ENCODE assay signal across 24 cellular contexts in genomic region chr15:69359724-69360123, GRCh38. TPM values are rescaled to one million over a fixed set of nuclear protein-coding genes. Genes with fewer than 3 reads are reported as not detected.
A peak's percentile ranks its signal among the peaks of the same experiment; 100 is the strongest.
DNase-seq lines count a peak whose midpoint lies in the region; ATAC-seq and TF ChIP-seq lines count a peak whose summit lies in the region.
"Had no signal": no experiment of that assay in that cellular context is flagged by ENCODE, and none has a peak within 500 bp of the region (broad histone marks: within the 10 kb centered on the region; RNA-seq: fewer than 3 reads in every experiment).

No MANE protein-coding gene starts in this region.

- no peak overlapping the region for H3K27ac Mint-ChIP-seq in WTC11
- H3K27ac Mint-ChIP-seq: activated CD8-positive, alpha-beta T cell treated with anti-CD3 and anti-CD28 coated beads for 36 hours; activated naive CD8-positive, alpha-beta T cell treated with anti-CD3 and anti-CD28 coated beads, Interleukin-2, amount 50 U/mL, for 24 hours; activated T-helper 1 cell treated with anti-CD3 and anti-CD28 coated beads, Interleukin-12 subunit alpha, Interleukin-12 subunit beta, Interleukin-2, Interleukin-4 antibody, amounts not matched to agents 30 ng/mL and 10 ng/mL and 1 ng/mL, durations not matched to agents 14 hours and 24 hours and 36 hours; effector memory CD8-positive, alpha-beta T cell; IgD-negative memory B cell had no signal

- no peak overlapping the region for H2BK12ac ChIP-seq in neuronal stem cell (ENCODE audit: low read length)

- H3F3A ChIP-seq in GM23248 (ENCODE audit: insufficient read depth): no peaks in the 10 kb centered on the region

- peaks cover 16% of the 10 kb centered on the region for H3K4me1 Mint-ChIP-seq in WTC11
- H3K4me1 Mint-ChIP-seq: activated naive CD8-positive, alpha-beta T cell treated with anti-CD3 and anti-CD28 coated beads, Interleukin-2, amount 50 U/mL, for 24 hours; IgD-negative memory B cell had no signal

- H3K4me3 ChIP-seq in GM23248 (no peak overlapping the region), fibroblast of pulmonary artery (replicated peaks; ENCODE audit: low read depth, low read length) (no peak overlapping the region), neuronal stem cell (ENCODE audit: low read length in 2 of 2) (no peak overlapping the region)

- peak overlapping the region; percentile 65 for H3K18ac ChIP-seq in neuronal stem cell (ENCODE audit: low read length)

- H2AFZ ChIP-seq in GM23248 (no peak overlapping the region), neuronal stem cell (ENCODE audit: low read length) (no peak overlapping the region)

- no peak overlapping the region for H3K23ac ChIP-seq in neuronal stem cell (ENCODE audit: low read depth, low read length, poor library complexity)

- peaks cover 5% of the 10 kb centered on the region for H3K9me3 Mint-ChIP-seq in WTC11
- H3K9me3 Mint-ChIP-seq: activated CD8-positive, alpha-beta T cell treated with anti-CD3 and anti-CD28 coated beads for 36 hours; activated naive CD8-positive, alpha-beta T cell treated with anti-CD3 and anti-CD28 coated beads, Interleukin-2, amount 50 U/mL, for 24 hours; activated T-helper 1 cell treated with anti-CD3 and anti-CD28 coated beads, Interleukin-12 subunit alpha, Interleukin-12 subunit beta, Interleukin-2, Interleukin-4 antibody, amounts not matched to agents 30 ng/mL and 10 ng/mL and 1 ng/mL, durations not matched to agents 14 hours and 24 hours and 36 hours; effector memory CD8-positive, alpha-beta T cell had no signal

- H3K4me2 ChIP-seq in GM23248 (ENCODE audit: unreplicated experiment) (no peak overlapping the region), neuronal stem cell (ENCODE audit: insufficient read depth, low read length, poor library complexity, severe bottlenecking) (no peak overlapping the region)

- no peaks in the 10 kb centered on the region; the same call in 1 of the 2 replicates for H3K4me1 ChIP-seq in GM23248 (ENCODE audit: insufficient read depth)
- peaks cover 4 to 10% of the 10 kb centered on the region in 2 donors for H3K4me1 ChIP-seq in neuronal stem cell (ENCODE audit: control insufficient read depth in 2 of 2, insufficient read depth in 1 of 2, low read depth in 1 of 2, low read length in 2 of 2)

- H3K27ac ChIP-seq in GM23248: no peak overlapping the region
- no peak overlapping the region for H3K27ac ChIP-seq in neuronal stem cell (replicated peaks; ENCODE audit: low read length)
- H3K27ac ChIP-seq: VCaP had no signal

- no peaks in the 10 kb centered on the region for H3K79me1 ChIP-seq in neuronal stem cell (ENCODE audit: low read depth, low read length)

- no peak overlapping the region for H2BK120ac ChIP-seq in neuronal stem cell (ENCODE audit: low read depth, low read length)

- H3K9me3 ChIP-seq in GM23248 (ENCODE audit: low read depth) (no peaks in the 10 kb centered on the region), neuronal stem cell (replicated peaks in 1 of 2; ENCODE audit: control insufficient read depth in 2 of 2, insufficient read depth in 1 of 2, low read depth in 1 of 2, low read length in 2 of 2) (no peaks in the 10 kb centered on the region)

- no peak overlapping the region for H2BK15ac ChIP-seq in neuronal stem cell (ENCODE audit: low read length)

- ATAC-seq in WTC11 (peak; percentile 56; the same call in 1 of the 2 replicates), GM21381 (IDR thresholded peaks at IDR 0.05; ENCODE audit: unreplicated experiment) (no peak)
- ATAC-seq: activated CD8-positive, alpha-beta T cell treated with anti-CD3 and anti-CD28 coated beads for 36 hours; activated naive CD8-positive, alpha-beta T cell treated with anti-CD3 and anti-CD28 coated beads, Interleukin-2, amount 50 U/mL, for 24 hours; effector memory CD8-positive, alpha-beta T cell; Panc1 had no signal

- DNase-seq in GM23248 (peak; percentile 18), WTC11 (ENCODE audit: low spot score) (no peak), fibroblast of pulmonary artery (ENCODE audit: low read depth) (peak; percentile 20), neuronal stem cell (ENCODE audit: low spot score) (no peak), HEK293T (ENCODE audit: extremely low spot score) (no peak), DMS 273 (lab: John Stamatoyannopoulos, UW; ENCODE audit: unreplicated experiment) (no peak)
- DNase-seq in stimulated activated naive CD4-positive, alpha-beta T cell (lab: John Stamatoyannopoulos, UW): no peak
- DNase-seq: activated CD8-positive, alpha-beta T cell treated with anti-CD3 and anti-CD28 coated beads for 36 hours; activated naive CD8-positive, alpha-beta T cell treated with anti-CD3 and anti-CD28 coated beads, Interleukin-2, amount 50 U/mL, for 24 hours; AML-193; Calu3; central memory CD4-positive, alpha-beta T cell; effector memory CD8-positive, alpha-beta T cell; midbrain; NCI-H1048; NCI-H2081 treated with DMSO at 0.1 percent for 48 hours; NCI-H526; stimulated activated CD4-positive, alpha-beta T cell treated with anti-CD3 and anti-CD28 coated beads, Interleukin-4, amount 100 ng/mL, for 1 hour; stimulated activated CD8-positive, alpha-beta memory T cell treated with anti-CD3 and anti-CD28 coated beads, Interleukin-4, amount 100 ng/mL, for 48 hours had no signal

- H3K36me3 Mint-ChIP-seq in WTC11: no peaks in the 10 kb centered on the region
- H3K36me3 Mint-ChIP-seq: IgD-negative memory B cell had no signal

- H2AK5ac ChIP-seq in neuronal stem cell (ENCODE audit: low read depth, low read length): no peak overlapping the region

- no peak overlapping the region for H2BK5ac ChIP-seq in neuronal stem cell (ENCODE audit: low read length)

- H3K27me3 ChIP-seq in GM23248 (replicated peaks; ENCODE audit: insufficient read depth) (no peaks in the 10 kb centered on the region), neuronal stem cell (ENCODE audit: control insufficient read depth in 3 of 3, insufficient read depth in 3 of 3, low read depth in 1 of 3, low read length in 3 of 3) (peaks cover 0 to 3% (median 0%) of the 10 kb centered on the region in 3 experiments)

- no peak overlapping the region for H3K9ac ChIP-seq in GM23248
- H3K9ac ChIP-seq in neuronal stem cell (ENCODE audit: low read depth, low read length, poor library complexity): no peak overlapping the region

- no peaks in the 10 kb centered on the region for H3K27me3 Mint-ChIP-seq in WTC11 (ENCODE audit: low read depth)
- H3K27me3 Mint-ChIP-seq: activated CD8-positive, alpha-beta T cell treated with anti-CD3 and anti-CD28 coated beads for 36 hours had no signal

- WGBS in GM23248 (ENCODE audit: low coverage in 1 of 2, low lambda C conversion rate in 2 of 2, missing lambda C conversion rate in 2 of 2), 2 experiments: 92 to 100% methylated on average over 3 of the region's 3 CpGs
- no CpG with 5 or more reads among the region's 3 CpGs for WGBS in neuronal stem cell (ENCODE audit: extremely low coverage in 2 of 2, insufficient read length in 2 of 2, insufficient replicate concordance in 1 of 2), 2 donors

- H4K91ac ChIP-seq in neuronal stem cell (ENCODE audit: low read depth, low read length, poor library complexity): peak overlapping the region; percentile 31

- no peaks in the 10 kb centered on the region for H4K20me1 ChIP-seq in GM23248 (ENCODE audit: insufficient read depth)

- CTCF ChIA-PET in WTC11 (lab: Charles Lee) (interaction anchor here (0.7 to 1.3 kb wide), 2 partner anchors 42 to 60 kb away, joined by 3 read pairs; no protein-coding TSS in a partner anchor), HEK293T (lab: Yijun Ruan, JAX) (interaction anchor here (0.6 to 0.9 kb wide), 2 partner anchors 16 to 27 kb away, joined by 3 to 9 read pairs; no protein-coding TSS in a partner anchor)

- no peak overlapping the region for H3K4ac ChIP-seq in neuronal stem cell (ENCODE audit: low read length)

- H3K79me2 ChIP-seq in GM23248 (ENCODE audit: insufficient read depth): no peaks in the 10 kb centered on the region

- H3K9me2 ChIP-seq in GM23248 (ENCODE audit: insufficient read depth): no peaks in the 10 kb centered on the region

- TF ChIP-seq CTCF in WTC11 (IDR thresholded peaks at IDR 0.05) (no peak), fibroblast of pulmonary artery (IDR thresholded peaks at IDR 0.05; ENCODE audit: low read length, missing control alignments) (no peak)

- H3K4me3 Mint-ChIP-seq in WTC11: no peak overlapping the region
- H3K4me3 Mint-ChIP-seq: activated CD8-positive, alpha-beta T cell treated with anti-CD3 and anti-CD28 coated beads for 36 hours; activated naive CD8-positive, alpha-beta T cell treated with anti-CD3 and anti-CD28 coated beads, Interleukin-2, amount 50 U/mL, for 24 hours; activated T-helper 1 cell treated with anti-CD3 and anti-CD28 coated beads, Interleukin-12 subunit alpha, Interleukin-12 subunit beta, Interleukin-2, Interleukin-4 antibody, amounts not matched to agents 30 ng/mL and 10 ng/mL and 1 ng/mL, durations not matched to agents 14 hours and 24 hours and 36 hours; effector memory CD8-positive, alpha-beta T cell; IgD-negative memory B cell had no signal

- in situ Hi-C loops in GM23248 (cut with MboI): no loop called here

- no peak overlapping the region for H4K8ac ChIP-seq in neuronal stem cell (ENCODE audit: low read depth, low read length)

- no peak overlapping the region for H3K14ac ChIP-seq in neuronal stem cell (ENCODE audit: low read length)

- POLR2A ChIA-PET in WTC11 (lab: Charles Lee): no interaction called here
- POLR2A ChIA-PET in HEK293T (lab: Yijun Ruan, JAX): no interaction called here

- H3K36me3 ChIP-seq in GM23248 (ENCODE audit: low read depth) (no peaks in the 10 kb centered on the region), neuronal stem cell (replicated peaks in 1 of 2; ENCODE audit: control insufficient read depth in 2 of 2, insufficient read depth in 2 of 2, low read length in 2 of 2) (no peaks in the 10 kb centered on the region)

TF ChIP-seq in WTC11, 78 proteins besides CTCF, POLR2A, EP300 and RAD21 (continues in another document):
- TF ChIP-seq ZNF138 (CRISPR knock-in tag; conservative IDR thresholded peaks at IDR 0.05) (no peak), TP53 (CRISPR knock-in tag; IDR thresholded peaks at IDR 0.05) (no peak), ZNF263 (CRISPR knock-in tag; IDR thresholded peaks at IDR 0.05; ENCODE audit: low read depth) (no peak)

TF ChIP-seq in HEK293T, 16 proteins besides CTCF, POLR2A, EP300 and RAD21 (continues in another document):
- TF ChIP-seq FOXK2 (IDR thresholded peaks at IDR 0.05): no peak
- TF ChIP-seq SUZ12 (IDR thresholded peaks at IDR 0.05): no peak
- no peak for TF ChIP-seq PKNOX1 (IDR thresholded peaks at IDR 0.05)

RNA-seq across cellular contexts. Expression of gene KIF23, which starts 54.4 kb away (rescaled TPM):
- total RNA-seq in GM23248 (2014; rRNA removed; shearing (Covaris generic)): 29.3 and 29.4 TPM in 2 replicates
- polyA plus RNA-seq in GM23248 (2016; fragmentation: Nextera tagmentation; extraction: Ambion mirVana): 27.6 and 28.8 TPM in 2 replicates
- total RNA-seq in WTC11 (2021): 59.6 to 87.8 TPM (median 62.0 TPM) in 3 replicates
- polyA plus RNA-seq in neuronal stem cell (2013, experiment 1 of 2): 46.3 TPM
- 44.5 TPM for polyA plus RNA-seq in neuronal stem cell (2013, experiment 2 of 2)

Comparison
In these comparisons a context has a peak if more than half of its experiments do, and no peak if none do; other contexts are left out.
1. DNase-seq: peak in GM23248 (single experiment) and fibroblast of pulmonary artery (single experiment); none in WTC11 (single experiment), neuronal stem cell (single experiment), HEK293T (single experiment), stimulated activated naive CD4-positive, alpha-beta T cell (0 of 6) and DMS 273 (single experiment).